Comparison of ENCODE assay signal across 31 cellular contexts in genomic region chr6:72869621-72870020, GRCh38.
"Had no signal": no experiment of that assay in that cellular context is flagged by ENCODE, and none has a peak within 500 bp of the region (broad histone marks: within the 10 kb centered on the region; RNA-seq: fewer than 3 reads in every experiment).

No MANE protein-coding gene starts in this region.

- H3K36me3 ChIP-seq: adrenal gland, ascending aorta, brain microvascular endothelial cell, breast epithelium, cardiac muscle cell had no signal

- ATAC-seq: activated naive CD4-positive, alpha-beta T cell treated with anti-CD3 and anti-CD28 coated beads, Interleukin-2, amount 50 U/mL, for 72 hours; activated naive CD8-positive, alpha-beta T cell treated with anti-CD3 and anti-CD28 coated beads, Interleukin-2, amount 50 U/mL, for 24 hours; activated T-cell treated with anti-CD3 and anti-CD28 coated beads, Interleukin-2, amount 50 U/mL, for 4 hours; activated T-cell treated with anti-CD3 and anti-CD28 coated beads, Interleukin-2, amount 50 U/mL, for 72 hours; activated T-helper 17 cell treated with anti-CD3 and anti-CD28 coated beads, Interleukin-2, amount 50 U/mL, for 72 hours; body of pancreas had no signal

- H3K9me3 ChIP-seq: adrenal gland, ascending aorta, body of pancreas, breast epithelium had no signal

- H3K27ac ChIP-seq: adrenal gland, ascending aorta, body of pancreas, brain microvascular endothelial cell, breast epithelium, cardiac muscle cell had no signal

- H3K4me3 ChIP-seq: adrenal gland, ascending aorta, body of pancreas, breast epithelium, cardiac muscle cell had no signal

- H3K4me1 ChIP-seq: adrenal gland, breast epithelium had no signal

- DNase-seq: activated effector memory CD4-positive, alpha-beta T cell treated with anti-CD3 and anti-CD28 coated beads, Interleukin-2, amount 50 U/mL, for 16 hours; activated effector memory CD4-positive, alpha-beta T cell treated with Interleukin-2 at 50 U/mL for 16 hours; activated gamma-delta T cell; activated gamma-delta T cell treated with Interleukin-2 at 50 U/mL for 16 hours; activated naive CD4-positive, alpha-beta T cell; activated naive CD4-positive, alpha-beta T cell treated with anti-CD3 and anti-CD28 coated beads for 36 hours; activated naive CD4-positive, alpha-beta T cell treated with anti-CD3 and anti-CD28 coated beads, Interleukin-2, amount 10 ng/mL, durations not matched to agents 7 days and 5 days; activated naive CD4-positive, alpha-beta T cell treated with anti-CD3 and anti-CD28 coated beads, Interleukin-2, amount 50 U/mL, for 16 hours; activated naive CD4-positive, alpha-beta T cell treated with Interleukin-2 at 50 U/mL for 16 hours; activated naive CD8-positive, alpha-beta T cell treated with anti-CD3 and anti-CD28 coated beads for 36 hours; activated naive CD8-positive, alpha-beta T cell treated with anti-CD3 and anti-CD28 coated beads, Interleukin-2, amount 10 ng/mL, durations not matched to agents 7 days and 5 days; activated naive CD8-positive, alpha-beta T cell treated with anti-CD3 and anti-CD28 coated beads, Interleukin-2, amount 50 U/mL, for 24 hours; activated T-cell treated with anti-CD3 and anti-CD28 coated beads, Interleukin-2, amount 50 U/mL, for 1 hour; activated T-cell treated with anti-CD3 and anti-CD28 coated beads, Interleukin-2, amount 50 U/mL, for 24 hours; activated T-cell treated with anti-CD3 and anti-CD28 coated beads, Interleukin-2, amount 50 U/mL, for 4 hours; activated T-cell treated with anti-CD3 and anti-CD28 coated beads, Interleukin-2, amount 50 U/mL, for 48 hours; activated T-cell treated with anti-CD3 and anti-CD28 coated beads, Interleukin-2, amount 50 U/mL, for 72 hours; adrenal gland; amniotic stem cell; amygdala; anterior cingulate cortex; aorta; body of pancreas; brain microvascular endothelial cell; central memory CD4-positive, alpha-beta T cell; cerebellar nuclear complex had no signal

- H3K27me3 ChIP-seq: adrenal gland, ascending aorta, body of pancreas, brain microvascular endothelial cell, breast epithelium, cardiac muscle cell had no signal
